ENCODE assay signal across 29 cellular contexts in genomic region chr22:21889251-21889990, GRCh38. TPM values are rescaled to one million over a fixed set of nuclear protein-coding genes. Genes with fewer than 3 reads are reported as not detected.
DNase-seq lines count a peak whose midpoint lies in the region; ATAC-seq, FAIRE-seq and TF ChIP-seq lines count a peak whose summit lies in the region.
"Had no signal": no experiment of that assay in that cellular context is flagged by ENCODE, and none has a peak within 500 bp of the region (broad histone marks: within the 10 kb centered on the region; RNA-seq: fewer than 3 reads in every experiment).

No MANE protein-coding gene starts in this region.

- no peak overlapping the region for H3K4me3 ChIP-seq in K562
- no peak overlapping the region for H3K4me3 ChIP-seq in neural progenitor cell
- H3K4me3 ChIP-seq in thoracic aorta: peak overlapping the region; percentile 11
- no peak overlapping the region for H3K4me3 ChIP-seq in GM23338
- H3K4me3 ChIP-seq: BLaER1, GM12878 had no signal

- H4K20me1 ChIP-seq in K562 (replicated peaks; ENCODE audit: control insufficient read depth, insufficient read depth, low read length) (no peaks in the 10 kb centered on the region), neural progenitor cell (ENCODE audit: low read depth) (no peaks in the 10 kb centered on the region), GM23338 (replicated peaks; ENCODE audit: insufficient read depth) (no peaks in the 10 kb centered on the region)
- H4K20me1 ChIP-seq: BLaER1 had no signal

- TF ChIP-seq POLR2A in K562 (conservative IDR thresholded peaks at IDR 0.05): no peak

- H2AFZ ChIP-seq in K562 (ENCODE audit: low read depth, low read length): no peak overlapping the region
- H2AFZ ChIP-seq in neural progenitor cell (replicated peaks): peak overlapping the region; percentile 70
- H2AFZ ChIP-seq in GM23338: no peak overlapping the region

- TF ChIP-seq CTCF in K562 (IDR thresholded peaks at IDR 0.05 in 2 of 3, conservative IDR thresholded peaks at IDR 0.05 in 1 of 3; ENCODE audit: insufficient read depth in 2 of 3, low read depth in 1 of 3, low read length in 3 of 3): no peak
- no peak for TF ChIP-seq CTCF in neural progenitor cell (IDR thresholded peaks at IDR 0.05)
- TF ChIP-seq CTCF in thoracic aorta (IDR thresholded peaks at IDR 0.05): no peak
- no peak for TF ChIP-seq CTCF in GM23338 (conservative IDR thresholded peaks at IDR 0.05; ENCODE audit: low read depth in 2 of 2)

- H3K36me3 ChIP-seq in K562 (ENCODE audit: control insufficient read depth, insufficient read depth, low read length): no peaks in the 10 kb centered on the region
- H3K36me3 ChIP-seq in neural progenitor cell: no peaks in the 10 kb centered on the region
- H3K36me3 ChIP-seq in thoracic aorta: no peaks in the 10 kb centered on the region
- H3K36me3 ChIP-seq in GM23338 (ENCODE audit: insufficient read depth): no peaks in the 10 kb centered on the region
- H3K36me3 ChIP-seq: BE2C, BLaER1 had no signal

- no peak overlapping the region for H3K4me3 Mint-ChIP-seq in neural progenitor cell
- no peak overlapping the region for H3K4me3 Mint-ChIP-seq in GM23338
- H3K4me3 Mint-ChIP-seq: CD14-positive monocyte; CD4-positive, alpha-beta memory T cell; CD4-positive, CD25-positive, alpha-beta regulatory T cell had no signal

- H3K79me2 ChIP-seq in K562 (ENCODE audit: control insufficient read depth, insufficient read depth, low read length) (no peaks in the 10 kb centered on the region), neural progenitor cell (ENCODE audit: low read depth) (no peaks in the 10 kb centered on the region), GM23338 (replicated peaks; ENCODE audit: insufficient read depth) (no peaks in the 10 kb centered on the region)

- FAIRE-seq in K562 (lab: Jason Lieb, UNC): no peak
- FAIRE-seq: A204.1, GM12878, GM12892, GM18507 had no signal

- WGBS in K562 (ENCODE audit: insufficient coverage, low coverage, missing lambda C conversion rate): 32% methylated on average over 10 of the region's 10 CpGs

- TF ChIP-seq EP300 in K562 (IDR thresholded peaks at IDR 0.05; ENCODE audit: low read length): no peak

- H3K27me3 Mint-ChIP-seq in neural progenitor cell (ENCODE audit: insufficient read depth, low read depth) (peaks cover 2% of the 10 kb centered on the region), GM23338 (ENCODE audit: insufficient read depth, low read depth, poor library complexity) (peaks cover 4% of the 10 kb centered on the region)
- H3K27me3 Mint-ChIP-seq: CD4-positive, alpha-beta memory T cell had no signal

- DNase-seq in K562 (ENCODE audit: extremely low read depth in 1 of 4, low spot score in 3 of 4) (peak in 1 of 4 experiments; percentile 30), left kidney (ENCODE audit: low read depth, low spot score) (peak; percentile 2), neural progenitor cell (ENCODE audit: low spot score) (no peak), thoracic aorta (ENCODE audit: low spot score) (no peak), NCI-H345 treated with DMSO at 0.1 percent for 48 hours (lab: John Stamatoyannopoulos, UW; ENCODE audit: unreplicated experiment) (no peak), GM23338 (ENCODE audit: low spot score) (no peak), NCI-H69 (lab: John Stamatoyannopoulos, UW) (no peak), SKM-1 (lab: John Stamatoyannopoulos, UW; ENCODE audit: unreplicated experiment) (no peak)
- DNase-seq: 8988T; ACHN; BE2C; C1 segment of cervical spinal cord; Caco-2; Calu3; CD4-positive, alpha-beta memory T cell; CD4-positive, CD25-positive, alpha-beta regulatory T cell; DMS 273 treated with DMSO at 0.1 percent for 48 hours; DMS153; DMS53; DMS79; DND-41; EL; GDM1 had no signal

- H3K9ac ChIP-seq in K562 (ENCODE audit: insufficient read depth in 1 of 2, low read depth in 2 of 2, low read length in 2 of 2): no peak overlapping the region
- no peak overlapping the region for H3K9ac ChIP-seq in neural progenitor cell
- H3K9ac ChIP-seq: BLaER1 had no signal

- no peak overlapping the region for H3K27ac ChIP-seq in K562 (ENCODE audit: extremely low read depth, low read depth, low read length)
- H3K27ac ChIP-seq in neural progenitor cell: no peak overlapping the region
- peak overlapping the region; percentile 34 to 50 for H3K27ac ChIP-seq in thoracic aorta
- H3K27ac ChIP-seq in GM23338 (ENCODE audit: low read depth): no peak overlapping the region
- H3K27ac ChIP-seq: BLaER1 had no signal

- ATAC-seq in K562 (peak; percentile 8; the same call in 2 of the 3 replicates), thoracic aorta (ENCODE audit: insufficient number of reproducible peaks, low FRiP score, low read depth) (no peak), GM23338 (no peak)
- ATAC-seq: GM12878 had no signal

- BruUV-seq in K562 (replicated peaks; lab: Mats Ljungman, UMichigan): no TSS peak

- POLR2A ChIA-PET in K562 (lab: Yijun Ruan, JAX): interaction anchor here (0.5 to 1.5 kb wide), 8 partner anchors 9 to 269 kb away, joined by 3 to 6 read pairs (median 4); no protein-coding TSS in a partner anchor

- intact Hi-C loops in K562 (cut with micrococcal nuclease): no loop called here

- CTCF ChIA-PET in K562 (lab: Yijun Ruan, JAX; ENCODE audit: low intra/inter-chr PET ratio): interaction anchor here (0.6 kb wide), 2 partner anchors 10 to 17 kb away, joined by 4 read pairs; no protein-coding TSS in a partner anchor

- TF ChIP-seq RAD21 in K562 (CRISPR knock-in tag; conservative IDR thresholded peaks at IDR 0.05 in 1 of 2, IDR thresholded peaks at IDR 0.05 in 1 of 2): no peak

- H3K4me1 Mint-ChIP-seq in neural progenitor cell (peaks cover 4% of the 10 kb centered on the region), GM23338 (no peaks in the 10 kb centered on the region)
- H3K4me1 Mint-ChIP-seq: CD14-positive monocyte; CD4-positive, alpha-beta memory T cell had no signal

- no peaks in the 10 kb centered on the region for H3K9me2 ChIP-seq in GM23338 (ENCODE audit: insufficient read depth)

- no peaks in the 10 kb centered on the region for H3K36me3 Mint-ChIP-seq in neural progenitor cell
- H3K36me3 Mint-ChIP-seq in GM23338 (ENCODE audit: low read depth): 0 out of 3 replicates have a peak, but pooled peaks cover 2% of the 10 kb centered on the region
- H3K36me3 Mint-ChIP-seq: CD14-positive monocyte; CD4-positive, alpha-beta memory T cell had no signal

- in situ Hi-C loops in K562 (cut with MboI): no loop called here

- H3K4me1 ChIP-seq in K562 (replicated peaks in 1 of 2; ENCODE audit: control insufficient read depth in 2 of 2, insufficient read depth in 2 of 2, low read length in 2 of 2) (no peaks in the 10 kb centered on the region), neural progenitor cell (no peaks in the 10 kb centered on the region), thoracic aorta (ENCODE audit: control insufficient read depth in 1 of 2, low read depth in 2 of 2) (peaks cover 0 to 11% of the 10 kb centered on the region in 2 donors), GM23338 (ENCODE audit: insufficient read depth) (no peaks in the 10 kb centered on the region)
- H3K4me1 ChIP-seq: BE2C, BLaER1, Caco-2 had no signal

- H3K9me3 Mint-ChIP-seq in neural progenitor cell: peaks cover 2% of the 10 kb centered on the region
- no peaks in the 10 kb centered on the region for H3K9me3 Mint-ChIP-seq in GM23338
- H3K9me3 Mint-ChIP-seq: CD4-positive, alpha-beta memory T cell; CD4-positive, CD25-positive, alpha-beta regulatory T cell had no signal

- H3K27ac Mint-ChIP-seq in neural progenitor cell (no peak overlapping the region), GM23338 (no peak overlapping the region)
- H3K27ac Mint-ChIP-seq: CD4-positive, CD25-positive, alpha-beta regulatory T cell had no signal

- peaks cover 10 to 18% of the 10 kb centered on the region in 2 experiments; a peak in 3 of 5 replicates for H3K27me3 ChIP-seq in K562 (ENCODE audit: control insufficient read depth in 2 of 2, insufficient read depth in 2 of 2, low read length in 2 of 2)
- no peaks in the 10 kb centered on the region for H3K27me3 ChIP-seq in neural progenitor cell
- H3K27me3 ChIP-seq in thoracic aorta (replicated peaks; ENCODE audit: insufficient read depth): no peaks in the 10 kb centered on the region
- H3K27me3 ChIP-seq in GM23338 (ENCODE audit: insufficient read depth): no peaks in the 10 kb centered on the region
- H3K27me3 ChIP-seq: BE2C, BLaER1 had no signal

- H3K4me2 ChIP-seq in K562 (ENCODE audit: insufficient read depth, low read length) (no peak overlapping the region), neural progenitor cell (no peak overlapping the region), GM23338 (no peak overlapping the region)
- H3K4me2 ChIP-seq: BLaER1 had no signal

- H3F3A ChIP-seq in neural progenitor cell (ENCODE audit: low read depth) (no peaks in the 10 kb centered on the region), GM23338 (replicated peaks; ENCODE audit: low read depth) (no peaks in the 10 kb centered on the region)

- no peaks in the 10 kb centered on the region for H3K9me1 ChIP-seq in K562 (ENCODE audit: control insufficient read depth, insufficient read depth, low read length)

- H3K9me3 ChIP-seq in K562 (replicated peaks; ENCODE audit: control insufficient read depth, insufficient read depth, low read depth, low read length) (no peaks in the 10 kb centered on the region), neural progenitor cell (ENCODE audit: low read depth) (no peaks in the 10 kb centered on the region), thoracic aorta (no peaks in the 10 kb centered on the region)
- H3K9me3 ChIP-seq: BE2C, BLaER1, Caco-2 had no signal

TF ChIP-seq in GM23338, 12 proteins besides CTCF, POLR2A, EP300 and RAD21 (continues in another document):
- no peak for TF ChIP-seq POLR2AphosphoS5 (IDR thresholded peaks at IDR 0.05; ENCODE audit: low read depth)

RNA-seq across cellular contexts. Expression of gene MAPK1, which starts 22.0 kb away (rescaled TPM):
- total RNA-seq in K562 (2011; cell fraction: chromatin; rRNA removed; ENCODE audit: low replicate concordance): 220 and 305 TPM in 2 replicates
- 68.7 and 81.2 TPM in 2 replicates for total RNA-seq in K562 (2011; cell fraction: nucleolus; rRNA removed)
- 142 and 210 TPM in 2 replicates for total RNA-seq in K562 (2011; cell fraction: nucleoplasm; rRNA removed)
- total RNA-seq in K562 (2014; rRNA removed): 183 and 249 TPM in 2 replicates
- 319 and 370 TPM in 2 replicates for total RNA-seq in K562 (2014; rRNA removed; fragmentation: Illumina TruSeq; extraction: Trizol)
- total RNA-seq in K562 (2015; rRNA removed; fragmentation: Illumina TruSeq; extraction: Trizol): 283 and 289 TPM in 2 replicates
- 464 and 475 TPM in 2 replicates for total RNA-seq in K562 (2021)
- polyA plus RNA-seq in K562 (2011; rRNA removed): 381 and 575 TPM in 2 replicates
- 168 and 240 TPM in 2 replicates for polyA plus RNA-seq in K562 (2011; cell fraction: cytosol; rRNA removed)
- polyA plus RNA-seq in K562 (2011; cell fraction: nucleus; rRNA removed): 236 and 309 TPM in 2 replicates
- 233 and 368 TPM in 2 replicates for polyA plus RNA-seq in K562 (2012)
- 260 and 350 TPM in 2 replicates for polyA plus RNA-seq in K562 (2014; fragmentation: Illumina TruSeq; extraction: Trizol)
- 10 to 100 TPM; 46.3 to 51.4 TPM for polyA plus RNA-seq in K562 (2014; fragmentation: Nextera tagmentation; extraction: Ambion mirVana)
- polyA plus RNA-seq in K562 (2014; rRNA removed): 146 and 212 TPM in 2 replicates
- 295 and 429 TPM in 2 replicates for polyA minus RNA-seq in K562 (2011; rRNA and poly(A)+ RNA removed)
- 100 and 114 TPM in 2 replicates for polyA minus RNA-seq in K562 (2011; cell fraction: cytosol; rRNA and poly(A)+ RNA removed)
- 36.5 and 66.6 TPM in 2 replicates for polyA minus RNA-seq in K562 (2011; cell fraction: nucleus; rRNA and poly(A)+ RNA removed)
- 44.7 and 61.4 TPM in 2 replicates for total RNA-seq in neural progenitor cell (ENCODE audit: low replicate concordance)
- total RNA-seq in thoracic aorta: 10 to 100 TPM; 61.4 to 63.1 TPM
- total RNA-seq in GM23338 (2014; rRNA removed; shearing (Covaris generic)): 56.0 and 77.5 TPM in 2 replicates
- 16.0 and 17.4 TPM in 2 replicates for polyA plus RNA-seq in GM23338 (2016; fragmentation: Nextera tagmentation; extraction: Ambion mirVana)

Comparison
In these comparisons a context has a peak if more than half of its experiments do, and no peak if none do; other contexts are left out.
1. H3K27ac ChIP-seq: peak in thoracic aorta (2 of 2); none in K562 (single experiment), neural progenitor cell (single experiment) and GM23338 (single experiment).